8 cellular contexts compared by ENCODE assay signal in the genomic region with DNA sequence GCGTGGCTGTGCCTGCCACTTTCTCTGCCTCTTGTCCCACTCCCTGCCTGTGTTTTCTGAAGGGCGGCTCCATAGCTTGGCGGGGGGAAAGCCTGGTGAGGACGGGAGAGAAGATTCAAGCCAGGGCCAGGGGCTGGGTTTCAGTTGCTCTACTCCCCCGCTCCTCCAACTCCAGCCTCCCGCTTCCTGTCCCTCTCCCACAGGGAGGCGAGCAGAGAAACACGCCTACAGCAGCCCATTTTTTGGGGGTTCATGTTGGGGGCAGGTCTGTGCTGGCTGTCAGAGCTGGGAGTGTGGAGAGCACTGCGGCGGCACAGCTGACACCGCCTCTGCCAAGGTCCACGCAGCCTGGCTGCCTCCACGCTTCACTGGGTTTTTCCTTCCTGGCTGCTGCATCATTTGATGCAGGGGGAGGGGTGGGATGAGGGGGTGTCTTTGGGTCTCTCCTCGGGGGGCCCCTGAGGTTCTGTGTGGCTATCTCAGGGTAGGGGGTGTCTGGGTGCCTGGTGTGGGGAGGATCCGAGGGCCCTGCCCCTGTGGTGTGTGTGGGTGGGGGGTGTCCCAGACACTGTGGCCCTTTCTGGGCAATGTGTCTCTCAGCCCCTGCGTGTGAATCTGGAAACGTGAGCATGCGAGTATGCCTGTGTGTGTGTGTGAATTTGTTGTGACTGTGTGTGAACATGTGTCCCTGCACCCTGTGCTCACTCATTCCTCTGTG. TPM values are rescaled to one million over a fixed set of nuclear protein-coding genes. Genes with fewer than 3 reads are reported as not detected.
A peak's percentile ranks its signal among the peaks of the same experiment; 100 is the strongest.
DNase-seq lines count a peak whose midpoint lies in the region; ATAC-seq, FAIRE-seq and TF ChIP-seq lines count a peak whose summit lies in the region.

No MANE protein-coding gene starts in this region.

- FAIRE-seq in K562 (lab: Jason Lieb, UNC), result no peak

- H3K27ac ChIP-seq in K562 (ENCODE audit: extremely low read depth, low read depth, low read length) (no peak overlapping the region; the same call in 2 of the 3 replicates), testis (no peak overlapping the region)

- ATAC-seq in K562, result no peak

- H3K9me3 ChIP-seq in K562 (replicated peaks; ENCODE audit: control insufficient read depth, insufficient read depth, low read depth, low read length), result no peaks in the 10 kb centered on the region
- no peaks in the 10 kb centered on the region for H3K9me3 ChIP-seq in testis

- DNase-seq in Calu3 (no peak), K562 (ENCODE audit: extremely low read depth in 1 of 4, low spot score in 3 of 4) (no peak), osteocyte (ENCODE audit: extremely low spot score, unreplicated experiment) (no peak), testis (no peak), NCI-H748 treated with DMSO at 0.1 percent for 48 hours (lab: John Stamatoyannopoulos, UW) (no peak), GM20000 (ENCODE audit: low spot score) (no peak), DMS 273 treated with DMSO at 0.1 percent for 48 hours (lab: John Stamatoyannopoulos, UW) (no peak)

- no peak overlapping the region for H2AFZ ChIP-seq in K562 (ENCODE audit: low read depth, low read length)

- peaks cover 43% of the 10 kb centered on the region for H3K4me1 Mint-ChIP-seq in Calu3 (ENCODE audit: low read depth, unreplicated experiment)
- peaks cover 71% of the 10 kb centered on the region for H3K4me1 Mint-ChIP-seq in osteocyte (ENCODE audit: unreplicated experiment)

- H3K36me3 Mint-ChIP-seq in Calu3 (ENCODE audit: insufficient read depth, unreplicated experiment) (peaks cover 10% of the 10 kb centered on the region), osteocyte (ENCODE audit: unreplicated experiment) (no peaks in the 10 kb centered on the region)

- peaks cover 35 to 87% of the 10 kb centered on the region in 2 experiments; a peak in 4 of 5 replicates for H3K27me3 ChIP-seq in K562 (ENCODE audit: control insufficient read depth in 2 of 2, insufficient read depth in 2 of 2, low read length in 2 of 2)
- H3K27me3 ChIP-seq in testis, result no peaks in the 10 kb centered on the region

- no peaks in the 10 kb centered on the region for H3K9me3 Mint-ChIP-seq in Calu3 (ENCODE audit: low read depth, unreplicated experiment)
- no peaks in the 10 kb centered on the region for H3K9me3 Mint-ChIP-seq in osteocyte (ENCODE audit: unreplicated experiment)

- H3K9me1 ChIP-seq in K562 (ENCODE audit: control insufficient read depth, insufficient read depth, low read length), result peaks cover 2% of the 10 kb centered on the region

- no peak; the same call in 1 of the 2 replicates for TF ChIP-seq RAD21 in Ishikawa (IDR thresholded peaks at IDR 0.05; ENCODE audit: low read depth)
- TF ChIP-seq RAD21 in K562 (CRISPR knock-in tag; conservative IDR thresholded peaks at IDR 0.05 in 1 of 2, IDR thresholded peaks at IDR 0.05 in 1 of 2), result no peak

- H3K36me3 ChIP-seq in K562 (ENCODE audit: control insufficient read depth, insufficient read depth, low read length) (no peaks in the 10 kb centered on the region), testis (ENCODE audit: low read depth, missing control alignments) (no peaks in the 10 kb centered on the region)

- in situ Hi-C loops in K562 (cut with MboI), result no loop called here

- no peaks in the 10 kb centered on the region for H3K79me2 ChIP-seq in K562 (ENCODE audit: control insufficient read depth, insufficient read depth, low read length)

- H3K4me3 Mint-ChIP-seq in Calu3 (ENCODE audit: low read depth, unreplicated experiment) (no peak overlapping the region), osteocyte (ENCODE audit: unreplicated experiment) (peak overlapping the region; percentile 46)

- H3K27me3 Mint-ChIP-seq in Calu3 (ENCODE audit: unreplicated experiment) (no peaks in the 10 kb centered on the region), osteocyte (ENCODE audit: unreplicated experiment) (no peaks in the 10 kb centered on the region)

- TF ChIP-seq EP300 in Ishikawa (IDR thresholded peaks at IDR 0.05; ENCODE audit: borderline replicate concordance) (peak; percentile 73; the same call in 1 of the 2 replicates), K562 (IDR thresholded peaks at IDR 0.05; ENCODE audit: low read length) (no peak)

- intact Hi-C loops in Calu3 (cut with micrococcal nuclease; ENCODE audit: unreplicated experiment) (no loop called here), K562 (cut with micrococcal nuclease) (no loop called here), testis (cut with DNase I; ENCODE audit: low total_unique reads) (no loop called here)

- H3K4me1 ChIP-seq in K562 (replicated peaks in 1 of 2; ENCODE audit: control insufficient read depth in 2 of 2, insufficient read depth in 2 of 2, low read length in 2 of 2) (peaks cover 0 to 3% of the 10 kb centered on the region in 2 experiments; a peak in 4 of 5 replicates), testis (no peaks in the 10 kb centered on the region)

- no peak overlapping the region for H3K4me2 ChIP-seq in K562 (ENCODE audit: insufficient read depth, low read length)

- CTCF ChIA-PET in Calu3 (lab: Charles Lee), result interaction anchor here (0.6 kb wide), 1 partner anchor 79 kb away, joined by 4 read pairs; no protein-coding TSS in a partner anchor
- CTCF ChIA-PET in K562 (lab: Yijun Ruan, JAX; ENCODE audit: low intra/inter-chr PET ratio), result no interaction called here

- H3K4me3 ChIP-seq in K562 (no peak overlapping the region), testis (no peak overlapping the region)

- no peak for TF ChIP-seq POLR2A in K562 (conservative IDR thresholded peaks at IDR 0.05)
- no peak for TF ChIP-seq POLR2A in testis (IDR thresholded peaks at IDR 0.05)

- no peak overlapping the region for H3K9ac ChIP-seq in K562 (ENCODE audit: insufficient read depth in 1 of 2, low read depth in 2 of 2, low read length in 2 of 2)

- 4% methylated on average over 16 of the region's 18 CpGs for WGBS in K562 (ENCODE audit: insufficient coverage, low coverage, missing lambda C conversion rate)
- WGBS in testis, 2 donors, result 28 to 39% methylated on average over 12 to 18 of the region's 18 CpGs

- TF ChIP-seq CTCF in Calu3 (IDR thresholded peaks at IDR 0.05; ENCODE audit: unreplicated experiment) (no peak), K562 (IDR thresholded peaks at IDR 0.05 in 2 of 3, conservative IDR thresholded peaks at IDR 0.05 in 1 of 3; ENCODE audit: insufficient read depth in 2 of 3, low read depth in 1 of 3, low read length in 3 of 3) (no peak), osteocyte (IDR thresholded peaks at IDR 0.05) (no peak), testis (IDR thresholded peaks at IDR 0.05) (no peak), GM20000 (IDR thresholded peaks at IDR 0.05; ENCODE audit: extremely low read depth, missing control alignments) (no peak)

- BruUV-seq in Calu3 (replicated peaks; lab: Mats Ljungman, UMichigan), result no TSS peak
- BruUV-seq in K562 (replicated peaks; lab: Mats Ljungman, UMichigan), result no TSS peak

- POLR2A ChIA-PET in K562 (lab: Yijun Ruan, JAX), result interaction anchor here (0.6 to 1.0 kb wide), 2 partner anchors 17 to 203 kb away, joined by 3 read pairs; partner anchors contain the start of gene KRT82

- peaks cover 10% of the 10 kb centered on the region for H4K20me1 ChIP-seq in K562 (replicated peaks; ENCODE audit: control insufficient read depth, insufficient read depth, low read length)

- H3K27ac Mint-ChIP-seq in Calu3 (ENCODE audit: unreplicated experiment), result peak overlapping the region; percentile 62
- H3K27ac Mint-ChIP-seq in osteocyte (ENCODE audit: unreplicated experiment), result peak overlapping the region; percentile 52

TF ChIP-seq in K562, 482 proteins besides CTCF, POLR2A, EP300 and RAD21 (continues in another document):
- TF ChIP-seq SP1 (CRISPR knock-in tag; IDR thresholded peaks at IDR 0.05), result no peak

RNA-seq across cellular contexts. Expression of gene KRT80, which starts 10.7 kb away (rescaled TPM):
- total RNA-seq in Calu3 (2022) (32.7 and 45.5 TPM in 2 replicates), K562 (2014; rRNA removed) (not detected in 2 replicates), K562 (2014; rRNA removed; fragmentation: Illumina TruSeq; extraction: Trizol) (not detected in 2 replicates), K562 (2015; rRNA removed; fragmentation: Illumina TruSeq; extraction: Trizol) (not detected in 2 replicates), K562 (2021) (not detected in 2 replicates), osteocyte (9.2 and 9.9 TPM in 2 replicates), testis (under 1 TPM; 0.50 to 0.94 TPM)
- total RNA-seq in K562 (2011; cell fraction: chromatin; rRNA removed; ENCODE audit: low replicate concordance), result not detected in 2 replicates
- not detected in 2 replicates for total RNA-seq in K562 (2011; cell fraction: nucleolus; rRNA removed)
- total RNA-seq in K562 (2011; cell fraction: nucleoplasm; rRNA removed), result not detected in 2 replicates
- polyA plus RNA-seq in K562 (2011; rRNA removed) (not detected in 2 replicates), K562 (2014; fragmentation: Illumina TruSeq; extraction: Trizol) (not detected in 2 replicates), K562 (2014; fragmentation: Nextera tagmentation; extraction: Ambion mirVana) (not detected), K562 (2014; rRNA removed) (not detected in 2 replicates), testis (ENCODE audit: insufficient read depth, low read depth, low replicate concordance) (1.0 TPM)
- polyA plus RNA-seq in K562 (2011; cell fraction: cytosol; rRNA removed), result not detected in 2 replicates
- polyA plus RNA-seq in K562 (2011; cell fraction: nucleus; rRNA removed), result not detected in 2 replicates
- not detected in 2 replicates for polyA plus RNA-seq in K562 (2012)
- polyA minus RNA-seq in K562 (2011; rRNA and poly(A)+ RNA removed), result not detected in 2 replicates
- 0.29 and 1.0 TPM in 2 replicates for polyA minus RNA-seq in K562 (2011; cell fraction: cytosol; rRNA and poly(A)+ RNA removed)
- polyA minus RNA-seq in K562 (2011; cell fraction: nucleus; rRNA and poly(A)+ RNA removed), result 0.13 TPM in 1 of 2 replicates, not detected in the other

RNA-seq across cellular contexts. Expression of gene KRT7, which starts 30.5 kb away (rescaled TPM):
- total RNA-seq in Calu3 (2022) (2,370 and 2,828 TPM in 2 replicates), K562 (2014; rRNA removed) (not detected in 2 replicates), K562 (2014; rRNA removed; fragmentation: Illumina TruSeq; extraction: Trizol) (not detected in 2 replicates), K562 (2015; rRNA removed; fragmentation: Illumina TruSeq; extraction: Trizol) (not detected in 2 replicates), K562 (2021) (1.4 and 1.6 TPM in 2 replicates), osteocyte (168 and 178 TPM in 2 replicates), testis (1 to 10 TPM; 3.3 to 6.9 TPM)
- total RNA-seq in K562 (2011; cell fraction: chromatin; rRNA removed; ENCODE audit: low replicate concordance), result not detected in 2 replicates
- total RNA-seq in K562 (2011; cell fraction: nucleolus; rRNA removed), result not detected in 2 replicates
- total RNA-seq in K562 (2011; cell fraction: nucleoplasm; rRNA removed), result not detected in 2 replicates
- polyA plus RNA-seq in K562 (2011; rRNA removed) (not detected in 2 replicates), K562 (2014; fragmentation: Illumina TruSeq; extraction: Trizol) (not detected in 2 replicates), K562 (2014; fragmentation: Nextera tagmentation; extraction: Ambion mirVana) (not detected), K562 (2014; rRNA removed) (not detected in 2 replicates), testis (ENCODE audit: insufficient read depth, low read depth, low replicate concordance) (19.3 TPM)
- polyA plus RNA-seq in K562 (2011; cell fraction: cytosol; rRNA removed), result not detected in 2 replicates
- polyA plus RNA-seq in K562 (2011; cell fraction: nucleus; rRNA removed), result not detected in 2 replicates
- not detected in 2 replicates for polyA plus RNA-seq in K562 (2012)
- not detected in 2 replicates for polyA minus RNA-seq in K562 (2011; rRNA and poly(A)+ RNA removed)
- polyA minus RNA-seq in K562 (2011; cell fraction: cytosol; rRNA and poly(A)+ RNA removed), result 3.6 and 12.1 TPM in 2 replicates
- polyA minus RNA-seq in K562 (2011; cell fraction: nucleus; rRNA and poly(A)+ RNA removed), result 1.7 and 2.2 TPM in 2 replicates

Comparison
In these comparisons a context has a peak if more than half of its experiments do, and no peak if none do; other contexts are left out.
1. RNA of gene KRT7, which starts 30.5 kb away (total RNA-seq): 2,370 to 2,828 TPM in Calu3 and 168 to 178 TPM in osteocyte; 3.3 to 6.9 TPM in testis and 1.4 to 1.6 TPM in K562; every median in the first group is over 10 times any median in the second.